In the genomic region with DNA sequence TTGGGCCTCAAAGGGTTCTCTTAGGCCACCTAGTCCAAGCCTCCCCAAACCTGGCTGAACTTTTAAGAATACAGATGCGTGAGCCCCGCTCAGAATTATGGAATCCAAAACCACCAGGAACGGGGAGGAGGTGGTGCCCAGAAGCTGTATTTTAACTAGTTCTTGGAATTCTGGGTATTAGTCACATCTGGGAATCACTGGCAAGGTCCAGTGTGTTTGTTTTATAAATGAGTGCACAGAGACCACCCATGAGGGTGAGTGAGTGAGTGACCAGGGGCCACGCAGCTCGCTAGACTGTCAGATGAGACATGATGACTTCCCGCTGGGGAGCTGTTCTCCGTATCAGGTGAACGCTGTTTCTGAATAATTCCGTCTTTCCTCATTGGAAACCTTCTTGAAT, we compare ENCODE assay signal across 19 cellular contexts. TPM values are rescaled to one million over a fixed set of nuclear protein-coding genes. Genes with fewer than 3 reads are reported as not detected.
DNase-seq lines count a peak whose midpoint lies in the region; ATAC-seq, FAIRE-seq and TF ChIP-seq lines count a peak whose summit lies in the region.
"Had no signal": no experiment of that assay in that cellular context is flagged by ENCODE, and none has a peak within 500 bp of the region (broad histone marks: within the 10 kb centered on the region; RNA-seq: fewer than 3 reads in every experiment).

No MANE protein-coding gene starts in this region.

- no peak overlapping the region for H2BK15ac ChIP-seq in IMR-90 (ENCODE audit: low read depth, low read length)

- no peak overlapping the region for H2AK5ac ChIP-seq in IMR-90 (ENCODE audit: low read depth, low read length)

- TF ChIP-seq CTCF in IMR-90 (conservative IDR thresholded peaks at IDR 0.05; ENCODE audit: low read depth, low read length) (no peak), GM12878 (IDR thresholded peaks at IDR 0.05 in 2 of 3, conservative IDR thresholded peaks at IDR 0.05 in 1 of 3; ENCODE audit: control insufficient read depth in 2 of 3, extremely low read depth in 1 of 3, insufficient read depth in 1 of 3, low read depth in 3 of 3, low read length in 3 of 3) (no peak), spleen (IDR thresholded peaks at IDR 0.05 in 8 of 11, conservative IDR thresholded peaks at IDR 0.05 in 3 of 11) (no peak)

- in situ Hi-C loops in IMR-90 (cut with MboI; ENCODE audit: low sequenced_read_pairs) (no loop called here), GM12878 (cut with MboI) (no loop called here)

- H3K4me3 ChIP-seq in BLaER1 treated with 17β-estradiol and CSF1 and Interleukin-3, amounts not matched to agents 10 nM and 100 nM, result no peak overlapping the region
- H3K4me3 ChIP-seq in IMR-90 (ENCODE audit: insufficient read depth, low read depth, low read length) (no peak overlapping the region), GM12878 (no peak overlapping the region), spleen (no peak overlapping the region)
- H3K4me3 ChIP-seq: HAP-1 had no signal

- H4K20me1 ChIP-seq in BLaER1 treated with 17β-estradiol and CSF1 and Interleukin-3, amounts not matched to agents 10 nM and 100 nM, result peaks cover 15 to 95% (median 65%) of the 10 kb centered on the region in 11 experiments; a peak in 20 of 22 replicates
- peaks cover 30% of the 10 kb centered on the region for H4K20me1 ChIP-seq in IMR-90 (ENCODE audit: insufficient read depth, low read length)
- no peaks in the 10 kb centered on the region for H4K20me1 ChIP-seq in GM12878 (ENCODE audit: control insufficient read depth, insufficient read depth)

- H3K79me2 ChIP-seq in GM12878 (ENCODE audit: control insufficient read depth, insufficient read depth, low read length), result no peaks in the 10 kb centered on the region; the same call in 1 of the 2 replicates

- no peak overlapping the region for H3K18ac ChIP-seq in IMR-90 (ENCODE audit: low read depth, low read length)

- no peak overlapping the region for H3K23ac ChIP-seq in IMR-90 (ENCODE audit: low read depth, low read length)

- CTCF ChIA-PET in IMR-90 (lab: Yijun Ruan, JAX) (interaction anchor here (1.8 to 2.1 kb wide), 2 partner anchors 10 to 40 kb away, joined by 5 to 21 read pairs; no protein-coding TSS in a partner anchor), GM12878 (lab: Yijun Ruan, JAX) (interaction anchor here (0.6 to 5.2 kb wide), 10 partner anchors 8 to 386 kb away, joined by 3 to 50 read pairs (median 6); no protein-coding TSS in a partner anchor)

- peaks cover 18% of the 10 kb centered on the region for H3K9me1 ChIP-seq in IMR-90 (ENCODE audit: insufficient read depth, low read length)

- RAD21 ChIA-PET in GM12878 (lab: Charles Lee; ENCODE audit: unreplicated experiment), result interaction anchor here (1.1 to 2.6 kb wide), 4 partner anchors 10 to 385 kb away, joined by 3 to 7 read pairs (median 6); no protein-coding TSS in a partner anchor

- no peak overlapping the region for H4K8ac ChIP-seq in IMR-90 (ENCODE audit: low read depth in 2 of 2, low read length in 2 of 2)

- H3K36me3 Mint-ChIP-seq in immature natural killer cell, result peaks cover 4 to 55% (median 14%) of the 10 kb centered on the region in 3 donors

- H2BK120ac ChIP-seq in IMR-90 (ENCODE audit: low read depth, low read length), result no peak overlapping the region

- 20% methylated on average over 1 of the region's 9 CpGs; no CpG with 5 or more reads in 1 of the 2 experiments for WGBS in IMR-90 (ENCODE audit: extremely low coverage in 2 of 2, insufficient read length in 1 of 2), 2 experiments
- 97% methylated on average over 9 of the region's 9 CpGs for WGBS in GM12878 (ENCODE audit: insufficient coverage, insufficient replicate concordance, low lambda C conversion rate, missing lambda C conversion rate)
- 94 to 97% (median 96%) methylated on average over 9 of the region's 9 CpGs for WGBS in spleen, 5 donors

- no peak overlapping the region for H2AK9ac ChIP-seq in IMR-90 (replicated peaks; ENCODE audit: low read depth, low read length, poor library complexity)

- H3K4me2 ChIP-seq in BLaER1 treated with 17β-estradiol and CSF1 and Interleukin-3, amounts not matched to agents 10 nM and 100 nM, result peak overlapping the region in 6 of 11 experiments; percentile 58 to 92 (median 72); a peak in 10 of 22 replicates
- H3K4me2 ChIP-seq in IMR-90 (ENCODE audit: low read depth, low read length) (no peak overlapping the region), GM12878 (ENCODE audit: control insufficient read depth, insufficient read depth) (no peak overlapping the region)

- no peak overlapping the region for H3K4me3 Mint-ChIP-seq in immature natural killer cell
- H3K4me3 Mint-ChIP-seq: CD4-positive, alpha-beta memory T cell had no signal

- H3K79me1 ChIP-seq in IMR-90 (ENCODE audit: low read depth in 1 of 2, low read length in 2 of 2), result peaks cover 32 to 67% of the 10 kb centered on the region in 2 experiments

- H3K56ac ChIP-seq in IMR-90 (ENCODE audit: extremely low read depth, insufficient read depth, low read length), result no peak overlapping the region

- H4K91ac ChIP-seq in IMR-90 (ENCODE audit: insufficient read depth, low read depth, low read length), result peak overlapping the region; percentile 21; the same call in 1 of the 2 replicates

- H3K4me1 Mint-ChIP-seq in immature natural killer cell, result peaks cover 0 to 9% of the 10 kb centered on the region in 2 donors

- peaks cover 33 to 55% (median 42%) of the 10 kb centered on the region in 10 experiments for H3K4me1 ChIP-seq in BLaER1 treated with 17β-estradiol and CSF1 and Interleukin-3, amounts not matched to agents 10 nM and 100 nM
- H3K4me1 ChIP-seq in IMR-90 (ENCODE audit: control insufficient read depth, insufficient read depth, low read length) (peaks cover 4% of the 10 kb centered on the region), GM12878 (ENCODE audit: control insufficient read depth, insufficient read depth, low read length) (peaks cover 22% of the 10 kb centered on the region), spleen (peaks cover 0 to 41% (median 21%) of the 10 kb centered on the region in 6 donors)

- H2AFZ ChIP-seq in IMR-90 (replicated peaks; ENCODE audit: low read length, poor library complexity) (peak overlapping the region; percentile 34), GM12878 (ENCODE audit: control insufficient read depth, low read depth, low read length) (no peak overlapping the region)

- SMC1A ChIA-PET in GM12878 (lab: Charles Lee; ENCODE audit: uncharacterized antibody, unreplicated experiment), result interaction anchor here (0.7 to 3.5 kb wide), 10 partner anchors 9 to 307 kb away, joined by 3 to 32 read pairs (median 6); no protein-coding TSS in a partner anchor

- H4K5ac ChIP-seq in IMR-90 (ENCODE audit: low read depth, low read length), result no peak overlapping the region

- POLR2A ChIA-PET in IMR-90 (lab: Charles Lee; ENCODE audit: unreplicated experiment), result interaction anchor here (0.6 kb wide), 1 partner anchor 14 kb away, joined by 3 read pairs; the partner anchor contains the start of gene KLHL36
- POLR2A ChIA-PET in GM12878 (lab: Charles Lee), result interaction anchor here (1.4 kb wide), 1 partner anchor 39 kb away, joined by 3 read pairs; no protein-coding TSS in a partner anchor

- no peak for TF ChIP-seq RAD21 in IMR-90 (IDR thresholded peaks at IDR 0.05; ENCODE audit: low read length)
- TF ChIP-seq RAD21 in GM12878 (IDR thresholded peaks at IDR 0.05; ENCODE audit: insufficient read depth, low read depth, low read length), result no peak

- DNase-seq in IMR-90 (peak; percentile 78), GM12878 (ENCODE audit: low read depth, low spot score) (no peak), spleen (peak; percentile 23), NCI-H2107 treated with DMSO at 0.1 percent for 48 hours (lab: John Stamatoyannopoulos, UW; ENCODE audit: unreplicated experiment) (no peak), immature natural killer cell (no peak)
- DNase-seq: C1 segment of cervical spinal cord; Calu3; CD4-positive, alpha-beta memory T cell; COR-L47; DMS53; GOT3 had no signal

- peaks cover 0 to 2% (median 1%) of the 10 kb centered on the region in 3 donors for H3K27me3 Mint-ChIP-seq in immature natural killer cell (ENCODE audit: low read depth in 3 of 3)
- H3K27me3 Mint-ChIP-seq: B cell; CD4-positive, alpha-beta memory T cell had no signal

- H3K36me3 ChIP-seq in BLaER1 treated with 17β-estradiol and CSF1 and Interleukin-3, amounts not matched to agents 10 nM and 100 nM, result peaks cover 70 to 100% (median 86%) of the 10 kb centered on the region in 11 experiments
- peaks cover 69% of the 10 kb centered on the region for H3K36me3 ChIP-seq in IMR-90 (ENCODE audit: control insufficient read depth, insufficient read depth, low read length)
- peaks cover 23 to 39% of the 10 kb centered on the region in 2 experiments for H3K36me3 ChIP-seq in GM12878 (ENCODE audit: control insufficient read depth in 2 of 2, insufficient read depth in 2 of 2, low read length in 1 of 2)
- peaks cover 5 to 100% (median 77%) of the 10 kb centered on the region in 6 donors for H3K36me3 ChIP-seq in spleen

- ATAC-seq in IMR-90 (ENCODE audit: low read depth), result peak; percentile 36
- no peak for ATAC-seq in GM12878
- ATAC-seq in HG02610 (IDR thresholded peaks at IDR 0.05; ENCODE audit: unreplicated experiment), result no peak
- ATAC-seq in HG02981 (IDR thresholded peaks at IDR 0.05; ENCODE audit: unreplicated experiment), result no peak

- no peak overlapping the region for H3K14ac ChIP-seq in IMR-90 (replicated peaks; ENCODE audit: low read depth, low read length)

- intact Hi-C loops in IMR-90 (cut with micrococcal nuclease) (no loop called here), GM12878 (cut with micrococcal nuclease; ENCODE audit: unreplicated experiment) (loop anchor here (2.0 kb wide), 1 partner anchor 40 kb away; no protein-coding TSS in a partner anchor), spleen (cut with DNase I; ENCODE audit: low total_unique reads) (no loop called here)

- H3K27ac ChIP-seq in BLaER1 treated with 17β-estradiol and CSF1 and Interleukin-3, amounts not matched to agents 10 nM and 100 nM, result no peak overlapping the region
- no peak overlapping the region for H3K27ac ChIP-seq in IMR-90 (ENCODE audit: insufficient read depth, low read length)
- no peak overlapping the region for H3K27ac ChIP-seq in GM12878 (ENCODE audit: control insufficient read depth, insufficient read depth)
- no peak overlapping the region for H3K27ac ChIP-seq in spleen

- H2BK20ac ChIP-seq in IMR-90 (ENCODE audit: low read depth, low read length), result no peak overlapping the region

- H3K9me3 ChIP-seq in BLaER1 treated with 17β-estradiol and CSF1 and Interleukin-3, amounts not matched to agents 10 nM and 100 nM (replicated peaks in 1 of 11), result no peaks in the 10 kb centered on the region
- no peaks in the 10 kb centered on the region for H3K9me3 ChIP-seq in IMR-90 (ENCODE audit: control insufficient read depth, insufficient read depth, low read length)
- no peaks in the 10 kb centered on the region for H3K9me3 ChIP-seq in GM12878 (replicated peaks; ENCODE audit: control insufficient read depth, insufficient read depth, low read length)
- no peaks in the 10 kb centered on the region for H3K9me3 ChIP-seq in spleen
- H3K9me3 ChIP-seq: HAP-1 had no signal

- no peak overlapping the region for H3K27ac Mint-ChIP-seq in immature natural killer cell
- H3K27ac Mint-ChIP-seq: CD4-positive, alpha-beta memory T cell had no signal

- TF ChIP-seq POLR2A in IMR-90 (IDR thresholded peaks at IDR 0.05; ENCODE audit: low read depth, low read length) (no peak), GM12878 (IDR thresholded peaks at IDR 0.05; ENCODE audit: low read depth, low read length) (no peak), spleen (IDR thresholded peaks at IDR 0.05) (no peak)

- H2BK5ac ChIP-seq in IMR-90 (ENCODE audit: low read depth, low read length, poor library complexity, severe bottlenecking), result peak overlapping the region; percentile 24

- peak overlapping the region in 1 of 11 experiments; percentile 2; a peak in 1 of 22 replicates for H3K9ac ChIP-seq in BLaER1 treated with 17β-estradiol and CSF1 and Interleukin-3, amounts not matched to agents 10 nM and 100 nM
- no peak overlapping the region for H3K9ac ChIP-seq in IMR-90 (ENCODE audit: low read depth, low read length)
- no peak overlapping the region for H3K9ac ChIP-seq in GM12878 (ENCODE audit: control insufficient read depth, insufficient read depth, low read length)

- peak overlapping the region; percentile 11; the same call in 1 of the 2 replicates for H3K4ac ChIP-seq in IMR-90 (ENCODE audit: low read depth, low read length)

- FAIRE-seq in GM12878 (lab: Jason Lieb, UNC), result no peak
- FAIRE-seq: G401.6, GM12891, H54 had no signal

- dilution Hi-C loops in IMR-90 (cut with HindIII; ENCODE audit: low sequenced_read_pairs, unreplicated experiment), result no loop called here

- BruUV-seq in IMR-90 (replicated peaks; lab: Mats Ljungman, UMichigan) (no TSS peak), GM12878 (replicated peaks; lab: Mats Ljungman, UMichigan) (TSS peak; percentile 9)

- no peaks in the 10 kb centered on the region for H3K27me3 ChIP-seq in BLaER1 treated with 17β-estradiol and CSF1 and Interleukin-3, amounts not matched to agents 10 nM and 100 nM
- H3K27me3 ChIP-seq in IMR-90 (ENCODE audit: control insufficient read depth, insufficient read depth, low read length) (no peaks in the 10 kb centered on the region), GM12878 (replicated peaks in 1 of 2; ENCODE audit: control insufficient read depth in 2 of 2, insufficient read depth in 2 of 2, low read length in 1 of 2) (no peaks in the 10 kb centered on the region), spleen (replicated peaks in 1 of 7) (no peaks in the 10 kb centered on the region)

- H3K9me3 Mint-ChIP-seq in immature natural killer cell, result no peaks in the 10 kb centered on the region
- H3K9me3 Mint-ChIP-seq: CD4-positive, alpha-beta memory T cell had no signal

- TF ChIP-seq EP300 in GM12878 (IDR thresholded peaks at IDR 0.05; ENCODE audit: borderline replicate concordance in 1 of 2, control insufficient read depth in 1 of 2, low read depth in 2 of 2, low read length in 2 of 2), result no peak

RNA-seq across cellular contexts. Expression of gene KLHL36, which starts 14.2 kb away (rescaled TPM):
- 45.9 and 50.3 TPM in 2 replicates for total RNA-seq in IMR-90 (2012; rRNA removed)
- polyA plus RNA-seq in IMR-90 (2012; rRNA removed), result 46.3 and 48.9 TPM in 2 replicates
- polyA plus RNA-seq in IMR-90 (2012; cell fraction: cytosol; rRNA removed), result 23.9 and 49.3 TPM in 2 replicates
- 99.5 and 176 TPM in 2 replicates for polyA plus RNA-seq in IMR-90 (2012; cell fraction: nucleus; rRNA removed; ENCODE audit: low replicate concordance)
- 89.6 and 93.8 TPM in 2 replicates for total RNA-seq in GM12878 (2013; cell fraction: nucleolus; rRNA removed)
- total RNA-seq in GM12878 (2014; rRNA removed), result 36.4 and 38.2 TPM in 2 replicates
- total RNA-seq in GM12878 (2014; rRNA removed; fragmentation: Illumina TruSeq; extraction: Trizol), result 16.2 and 16.7 TPM in 2 replicates
- total RNA-seq in GM12878 (2021), result 45.3 and 45.4 TPM in 2 replicates
- polyA plus RNA-seq in GM12878 (2011; ENCODE audit: low read depth), result 12.7 TPM
- polyA plus RNA-seq in GM12878 (2011; rRNA removed), result 19.6 and 26.4 TPM in 2 replicates
- 30.1 and 37.2 TPM in 2 replicates for polyA plus RNA-seq in GM12878 (2011; cell fraction: cytosol; rRNA removed)
- polyA plus RNA-seq in GM12878 (2011; cell fraction: nucleus; rRNA removed), result 76.3 and 77.8 TPM in 2 replicates
- polyA plus RNA-seq in GM12878 (2012), result 28.5 and 29.3 TPM in 2 replicates
- polyA plus RNA-seq in GM12878 (2014; fragmentation: Illumina TruSeq; extraction: Trizol), result 14.1 and 14.3 TPM in 2 replicates
- 1 to 10 TPM; 2.6 to 2.7 TPM for polyA plus RNA-seq in GM12878 (2014; fragmentation: Nextera tagmentation; extraction: Ambion mirVana)
- polyA plus RNA-seq in GM12878 (2014; rRNA removed), result 35.0 and 37.5 TPM in 2 replicates
- 10 to 100 TPM; 12.9 to 16.8 TPM for polyA plus RNA-seq in GM12878 (2016; fragmentation: Nextera tagmentation; extraction: Ambion mirVana)
- polyA minus RNA-seq in GM12878 (2011; rRNA and poly(A)+ RNA removed), result 40.7 and 65.6 TPM in 2 replicates
- 17.5 and 25.8 TPM in 2 replicates for polyA minus RNA-seq in GM12878 (2011; cell fraction: cytosol; rRNA and poly(A)+ RNA removed)
- polyA minus RNA-seq in GM12878 (2011; cell fraction: nucleus; rRNA and poly(A)+ RNA removed), result 26.0 and 37.4 TPM in 2 replicates
- 10 to 100 TPM; 63.8 to 93.6 (median 73.6) TPM for total RNA-seq in spleen
- polyA plus RNA-seq in spleen, result 10 to 100 TPM; 17.8 to 32.7 (median 24.8) TPM
- 10 to 100 TPM; 18.0 to 28.0 (median 20.7) TPM for polyA plus RNA-seq in immature natural killer cell

RNA-seq across cellular contexts. Expression of gene USP10, which starts 37.3 kb away (rescaled TPM):
- total RNA-seq in IMR-90 (2012; rRNA removed) (54.3 and 61.9 TPM in 2 replicates), GM12878 (2014; rRNA removed) (70.7 and 77.3 TPM in 2 replicates), GM12878 (2014; rRNA removed; fragmentation: Illumina TruSeq; extraction: Trizol) (80.8 and 85.2 TPM in 2 replicates), GM12878 (2021) (119 and 122 TPM in 2 replicates), spleen (100 to 1,000 TPM in 1 of 7 donors, 10 to 100 TPM in 6; 76.7 to 105 (median 87.7) TPM)
- polyA plus RNA-seq in IMR-90 (2012; rRNA removed) (79.0 and 85.5 TPM in 2 replicates), GM12878 (2011; rRNA removed) (74.7 and 125 TPM in 2 replicates), GM12878 (2014; fragmentation: Illumina TruSeq; extraction: Trizol) (133 and 198 TPM in 2 replicates), GM12878 (2014; fragmentation: Nextera tagmentation; extraction: Ambion mirVana) (10 to 100 TPM; 46.1 to 47.7 TPM), GM12878 (2014; rRNA removed) (87.5 and 87.9 TPM in 2 replicates), GM12878 (2016; fragmentation: Nextera tagmentation; extraction: Ambion mirVana) (100 to 1,000 TPM; 143 to 160 TPM), spleen (10 to 100 TPM; 28.1 to 36.5 (median 36.3) TPM), immature natural killer cell (10 to 100 TPM; 33.8 to 60.6 (median 58.7) TPM)
- 33.5 and 44.0 TPM in 2 replicates for polyA plus RNA-seq in IMR-90 (2012; cell fraction: cytosol; rRNA removed)
- 67.7 and 84.6 TPM in 2 replicates for polyA plus RNA-seq in IMR-90 (2012; cell fraction: nucleus; rRNA removed; ENCODE audit: low replicate concordance)
- total RNA-seq in GM12878 (2013; cell fraction: nucleolus; rRNA removed), result 199 and 215 TPM in 2 replicates
- polyA plus RNA-seq in GM12878 (2011; ENCODE audit: low read depth), result 47.5 TPM
- polyA plus RNA-seq in GM12878 (2011; cell fraction: cytosol; rRNA removed), result 121 and 122 TPM in 2 replicates
- polyA plus RNA-seq in GM12878 (2011; cell fraction: nucleus; rRNA removed), result 109 and 126 TPM in 2 replicates
- polyA plus RNA-seq in GM12878 (2012), result 67.1 and 71.5 TPM in 2 replicates
- 227 and 233 TPM in 2 replicates for polyA minus RNA-seq in GM12878 (2011; rRNA and poly(A)+ RNA removed)
- 47.4 and 71.6 TPM in 2 replicates for polyA minus RNA-seq in GM12878 (2011; cell fraction: cytosol; rRNA and poly(A)+ RNA removed)
- 39.7 and 77.1 TPM in 2 replicates for polyA minus RNA-seq in GM12878 (2011; cell fraction: nucleus; rRNA and poly(A)+ RNA removed)

RNA-seq across cellular contexts. Expression of gene COTL1, which starts 44.6 kb away (rescaled TPM):
- total RNA-seq in IMR-90 (2012; rRNA removed) (144 and 166 TPM in 2 replicates), GM12878 (2014; rRNA removed) (417 and 464 TPM in 2 replicates), GM12878 (2014; rRNA removed; fragmentation: Illumina TruSeq; extraction: Trizol) (241 and 279 TPM in 2 replicates), GM12878 (2021) (675 and 688 TPM in 2 replicates), spleen (100 to 1,000 TPM; 284 to 655 (median 457) TPM)
- polyA plus RNA-seq in IMR-90 (2012; rRNA removed) (258 and 270 TPM in 2 replicates), GM12878 (2011; rRNA removed) (136 and 205 TPM in 2 replicates), GM12878 (2014; fragmentation: Illumina TruSeq; extraction: Trizol) (257 and 493 TPM in 2 replicates), GM12878 (2014; fragmentation: Nextera tagmentation; extraction: Ambion mirVana) (100 to 1,000 TPM; 140 to 235 TPM), GM12878 (2014; rRNA removed) (382 and 423 TPM in 2 replicates), GM12878 (2016; fragmentation: Nextera tagmentation; extraction: Ambion mirVana) (100 to 1,000 TPM; 146 to 894 TPM), spleen (100 to 1,000 TPM; 298 to 449 (median 303) TPM), immature natural killer cell (100 to 1,000 TPM; 193 to 268 (median 235) TPM)
- polyA plus RNA-seq in IMR-90 (2012; cell fraction: cytosol; rRNA removed), result 343 and 372 TPM in 2 replicates
- 158 and 196 TPM in 2 replicates for polyA plus RNA-seq in IMR-90 (2012; cell fraction: nucleus; rRNA removed; ENCODE audit: low replicate concordance)
- total RNA-seq in GM12878 (2013; cell fraction: nucleolus; rRNA removed), result 94.3 and 106 TPM in 2 replicates
- polyA plus RNA-seq in GM12878 (2011; ENCODE audit: low read depth), result 255 TPM
- polyA plus RNA-seq in GM12878 (2011; cell fraction: cytosol; rRNA removed), result 261 and 288 TPM in 2 replicates
- 174 and 206 TPM in 2 replicates for polyA plus RNA-seq in GM12878 (2011; cell fraction: nucleus; rRNA removed)
- polyA plus RNA-seq in GM12878 (2012), result 331 and 436 TPM in 2 replicates
- 103 and 174 TPM in 2 replicates for polyA minus RNA-seq in GM12878 (2011; rRNA and poly(A)+ RNA removed)
- 77.1 and 81.1 TPM in 2 replicates for polyA minus RNA-seq in GM12878 (2011; cell fraction: cytosol; rRNA and poly(A)+ RNA removed)
- 78.5 and 132 TPM in 2 replicates for polyA minus RNA-seq in GM12878 (2011; cell fraction: nucleus; rRNA and poly(A)+ RNA removed)

Comparison
In these comparisons a context has a peak if more than half of its experiments do, and no peak if none do; other contexts are left out.
1. H3K4me2 ChIP-seq: peak in BLaER1 treated with 17β-estradiol and CSF1 and Interleukin-3, amounts not matched to agents 10 nM and 100 nM (6 of 11); none in IMR-90 (single experiment) and GM12878 (single experiment).
2. DNase-seq: peak in IMR-90 (single experiment) and spleen (single experiment); none in GM12878 (single experiment), NCI-H2107 treated with DMSO at 0.1 percent for 48 hours (single experiment) and immature natural killer cell (0 of 3).